ENCODE assay signal across 9 cellular contexts in the genomic region with DNA sequence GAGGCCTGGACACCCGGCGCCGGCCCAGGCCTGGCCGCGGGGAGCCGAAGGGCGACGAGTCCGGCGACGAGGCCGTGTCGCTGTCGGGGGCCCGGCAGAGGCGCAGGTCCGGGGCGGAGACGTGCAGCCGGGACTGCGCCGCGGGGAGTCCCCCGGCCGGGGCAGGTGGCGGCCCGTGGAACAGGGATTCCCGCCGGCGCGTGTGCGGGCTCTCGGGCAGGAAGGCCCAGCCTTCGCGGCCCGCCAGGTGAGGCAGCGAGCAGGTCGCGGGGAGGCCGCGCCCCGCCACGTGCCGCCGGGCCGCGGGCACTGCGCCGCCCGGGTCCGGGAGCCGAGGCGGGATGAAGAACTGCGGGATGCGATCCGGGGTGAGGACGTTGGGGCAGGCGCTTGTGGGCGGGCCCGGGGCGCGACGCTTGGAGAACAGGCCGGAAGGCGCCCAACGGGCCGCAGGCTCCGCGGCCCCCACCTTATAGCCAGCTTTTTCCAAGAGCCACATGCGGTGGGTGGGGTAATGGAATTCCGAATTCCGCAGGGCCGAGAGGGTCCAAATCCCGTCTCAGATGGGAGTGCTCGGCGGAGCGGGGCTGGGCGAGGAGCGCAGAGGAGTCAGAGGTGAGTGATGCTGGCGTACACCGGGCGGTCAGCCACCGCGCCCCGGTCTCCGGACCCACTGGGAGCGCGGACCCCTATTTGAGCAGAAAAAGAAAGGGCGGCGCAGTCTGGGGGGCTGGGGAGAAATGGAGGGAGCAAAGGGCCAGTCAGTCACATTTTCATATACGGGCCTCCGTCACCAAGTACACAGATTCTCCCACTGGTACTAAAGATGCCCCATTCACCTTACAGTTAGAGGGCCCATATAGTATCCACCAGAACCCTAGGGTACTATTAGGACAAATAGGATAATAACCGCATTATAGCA. TPM values are rescaled to one million over a fixed set of nuclear protein-coding genes. Genes with fewer than 3 reads are reported as not detected.
DNase-seq lines count a peak whose midpoint lies in the region; ATAC-seq and TF ChIP-seq lines count a peak whose summit lies in the region.
"Had no signal": no experiment of that assay in that cellular context is flagged by ENCODE, and none has a peak within 500 bp of the region (broad histone marks: within the 10 kb centered on the region; RNA-seq: fewer than 3 reads in every experiment).

No MANE protein-coding gene starts in this region.

- H3K36me3 ChIP-seq in BJ (ENCODE audit: control insufficient read depth, insufficient read depth, low read length) (no peaks in the 10 kb centered on the region), BE2C (no peaks in the 10 kb centered on the region)
- H3K36me3 ChIP-seq in naive thymus-derived CD4-positive, alpha-beta T cell (ENCODE audit: control insufficient read depth in 2 of 3, insufficient read depth in 3 of 3, low read length in 3 of 3), result no peaks in the 10 kb centered on the region

- H3K4me1 ChIP-seq in naive thymus-derived CD4-positive, alpha-beta T cell (ENCODE audit: control insufficient read depth in 2 of 2, insufficient read depth in 2 of 2, low read length in 2 of 2), result peaks cover 35 to 44% of the 10 kb centered on the region in 2 donors
- H3K4me1 ChIP-seq in BE2C, result peaks cover 6% of the 10 kb centered on the region; the same call in 1 of the 2 replicates

- CTCF ChIA-PET in BJ (lab: Yijun Ruan, JAX), result no interaction called here
- CTCF ChIA-PET in naive thymus-derived CD4-positive, alpha-beta T cell (lab: Charles Lee), result interaction anchor here (2.7 kb wide), 1 partner anchor 11 kb away, joined by 6 read pairs; no protein-coding TSS in a partner anchor

- peaks cover 42% of the 10 kb centered on the region for H3K4me1 Mint-ChIP-seq in dendritic cell treated with granulocyte-macrophage colony-stimulating factor and Interleukin-4, amounts not matched to agents 40 ng/mL and 50 ng/mL, for 4 days (ENCODE audit: low read depth)
- peaks cover 37 to 58% (median 45%) of the 10 kb centered on the region in 7 donors for H3K4me1 Mint-ChIP-seq in naive thymus-derived CD4-positive, alpha-beta T cell

- peaks cover 59% of the 10 kb centered on the region for H3K27me3 Mint-ChIP-seq in dendritic cell treated with granulocyte-macrophage colony-stimulating factor and Interleukin-4, amounts not matched to agents 40 ng/mL and 50 ng/mL, for 4 days
- H3K27me3 Mint-ChIP-seq in naive thymus-derived CD4-positive, alpha-beta T cell, result peaks cover 0 to 8% (median 0%) of the 10 kb centered on the region in 5 donors

- intact Hi-C loops in dendritic cell treated with granulocyte-macrophage colony-stimulating factor and Interleukin-4, amounts not matched to agents 40 ng/mL and 50 ng/mL, for 4 days (cut with micrococcal nuclease), result loop anchor here (10.0 kb wide), 2 partner anchors 74 to 394 kb away; partner anchors contain the start of gene MRPL9
- intact Hi-C loops in naive thymus-derived CD4-positive, alpha-beta T cell (cut with micrococcal nuclease), result loop anchor here (1.0 to 5.0 kb wide), 6 partner anchors 48 to 381 kb away; partner anchors contain the start of genes POGZ (in 2 of the 2), S100A10 (in 2 of the 2), SNX27 (in 2 of the 2) and TDRKH (in 1 of the 2)

- no peaks in the 10 kb centered on the region for H3K9me3 ChIP-seq in naive thymus-derived CD4-positive, alpha-beta T cell (ENCODE audit: control insufficient read depth in 2 of 3, low read length in 3 of 3)
- H3K9me3 ChIP-seq in BE2C, result no peaks in the 10 kb centered on the region

- H3K9me3 Mint-ChIP-seq in dendritic cell treated with granulocyte-macrophage colony-stimulating factor and Interleukin-4, amounts not matched to agents 40 ng/mL and 50 ng/mL, for 4 days, result no peaks in the 10 kb centered on the region
- peaks cover 0 to 5% (median 0%) of the 10 kb centered on the region in 11 donors for H3K9me3 Mint-ChIP-seq in naive thymus-derived CD4-positive, alpha-beta T cell

- H3K36me3 Mint-ChIP-seq in dendritic cell treated with granulocyte-macrophage colony-stimulating factor and Interleukin-4, amounts not matched to agents 40 ng/mL and 50 ng/mL, for 4 days (ENCODE audit: low read depth), result no peaks in the 10 kb centered on the region
- peaks cover 0 to 6% (median 0%) of the 10 kb centered on the region in 5 donors for H3K36me3 Mint-ChIP-seq in naive thymus-derived CD4-positive, alpha-beta T cell

- POLR2A ChIA-PET in BJ (lab: Charles Lee), result no interaction called here
- POLR2A ChIA-PET in naive thymus-derived CD4-positive, alpha-beta T cell (lab: Charles Lee), result interaction anchor here (1.0 to 1.9 kb wide), 3 partner anchors 24 to 202 kb away, joined by 3 to 6 read pairs (median 5); partner anchors contain the start of gene TDRKH

- H3K4me3 ChIP-seq in BJ (ENCODE audit: low read depth, low read length), result peak overlapping the region; percentile 27; the same call in 1 of the 2 replicates
- H3K4me3 ChIP-seq in Jurkat, Clone E6-1 (ENCODE audit: low read length), result peak overlapping the region; percentile 53
- H3K4me3 ChIP-seq in naive thymus-derived CD4-positive, alpha-beta T cell (ENCODE audit: low read length), result peak overlapping the region; percentile 68
- H3K4me3 ChIP-seq in BE2C (ENCODE audit: low read depth, low read length), result no peak overlapping the region

- peak overlapping the region; percentile 63 for H3K4me3 Mint-ChIP-seq in dendritic cell treated with granulocyte-macrophage colony-stimulating factor and Interleukin-4, amounts not matched to agents 40 ng/mL and 50 ng/mL, for 4 days
- H3K4me3 Mint-ChIP-seq in naive thymus-derived CD4-positive, alpha-beta T cell, result peak overlapping the region; percentile 68 to 89 (median 82)

- TF ChIP-seq CTCF in BJ (IDR thresholded peaks at IDR 0.05; ENCODE audit: insufficient read depth, low read depth, low read length) (no peak), BE2C (IDR thresholded peaks at IDR 0.05; ENCODE audit: low read depth, low read length) (no peak)

- ATAC-seq in naive thymus-derived CD4-positive, alpha-beta T cell, result peak; percentile 15
- ATAC-seq in HG02623 (IDR thresholded peaks at IDR 0.05; ENCODE audit: unreplicated experiment), result no peak

- H3K27ac Mint-ChIP-seq in dendritic cell treated with granulocyte-macrophage colony-stimulating factor and Interleukin-4, amounts not matched to agents 40 ng/mL and 50 ng/mL, for 4 days, result no peak overlapping the region
- H3K27ac Mint-ChIP-seq in naive thymus-derived CD4-positive, alpha-beta T cell, result peak overlapping the region in 2 of 9 donors; percentile 23 to 72

- no peak overlapping the region for H3K27ac ChIP-seq in naive thymus-derived CD4-positive, alpha-beta T cell (ENCODE audit: low read depth, low read length)

- DNase-seq in BJ (ENCODE audit: low read depth) (no peak), NCI-H524 treated with DMSO at 0.1 percent for 48 hours (lab: John Stamatoyannopoulos, UW) (no peak), BE2C (no peak), foreskin melanocyte (no peak)
- DNase-seq in Jurkat, Clone E6-1 (ENCODE audit: low read depth, low spot score), result no peak
- DNase-seq in naive thymus-derived CD4-positive, alpha-beta T cell, result peak in 2 of 9 donors; percentile 15 to 57

- H3K27me3 ChIP-seq in BJ (ENCODE audit: control insufficient read depth, insufficient read depth, low read length) (peaks cover 22% of the 10 kb centered on the region), BE2C (no peaks in the 10 kb centered on the region)
- no peaks in the 10 kb centered on the region for H3K27me3 ChIP-seq in naive thymus-derived CD4-positive, alpha-beta T cell (ENCODE audit: control insufficient read depth in 2 of 2, insufficient read depth in 2 of 2, low read length in 2 of 2)

RNA-seq across cellular contexts. Expression of gene C2CD4D, which starts 0.9 kb away (rescaled TPM):
- not detected in 2 replicates for polyA plus RNA-seq in BJ (2011; rRNA removed)
- not detected in 2 replicates for polyA minus RNA-seq in BJ (2011; rRNA and poly(A)+ RNA removed)
- not detected for polyA plus RNA-seq in Jurkat, Clone E6-1 (2012; ENCODE audit: insufficient read depth, insufficient read length)
- total RNA-seq in naive thymus-derived CD4-positive, alpha-beta T cell, result under 1 TPM in 2 of 5 experiments, not detected in 3; 0.34 to 0.87 TPM
- under 1 TPM in 1 of 2 donors, not detected in 1; 0.18 TPM for polyA plus RNA-seq in naive thymus-derived CD4-positive, alpha-beta T cell
- polyA plus RNA-seq in BE2C (2012; ENCODE audit: insufficient read depth, insufficient read length, low read depth), result not detected

RNA-seq across cellular contexts. Expression of gene RORC, which starts 7.2 kb away (rescaled TPM):
- polyA plus RNA-seq in BJ (2011; rRNA removed), result not detected in 2 replicates
- not detected in 2 replicates for polyA minus RNA-seq in BJ (2011; rRNA and poly(A)+ RNA removed)
- polyA plus RNA-seq in Jurkat, Clone E6-1 (2012; ENCODE audit: insufficient read depth, insufficient read length), result 3.1 TPM
- total RNA-seq in naive thymus-derived CD4-positive, alpha-beta T cell, result 1 to 10 TPM in 1 of 5 experiments, under 1 TPM in 4; 0.16 to 2.5 (median 0.21) TPM
- under 1 TPM in 1 of 2 donors, not detected in 1; 0.37 TPM for polyA plus RNA-seq in naive thymus-derived CD4-positive, alpha-beta T cell
- polyA plus RNA-seq in BE2C (2012; ENCODE audit: insufficient read depth, insufficient read length, low read depth), result 2.6 TPM

RNA-seq across cellular contexts. Expression of gene THEM5, which starts 14.8 kb away (rescaled TPM):
- not detected in 2 replicates for polyA plus RNA-seq in BJ (2011; rRNA removed)
- not detected in 2 replicates for polyA minus RNA-seq in BJ (2011; rRNA and poly(A)+ RNA removed)
- polyA plus RNA-seq in Jurkat, Clone E6-1 (2012; ENCODE audit: insufficient read depth, insufficient read length), result not detected
- total RNA-seq in naive thymus-derived CD4-positive, alpha-beta T cell, result not detected
- polyA plus RNA-seq in naive thymus-derived CD4-positive, alpha-beta T cell, result not detected
- not detected for polyA plus RNA-seq in BE2C (2012; ENCODE audit: insufficient read depth, insufficient read length, low read depth)
- polyA plus RNA-seq: adipose tissue had no signal

RNA-seq across cellular contexts. Expression of gene LINGO4, which starts 33.5 kb away (rescaled TPM):
- not detected in 2 replicates for polyA plus RNA-seq in BJ (2011; rRNA removed)
- 0.05 TPM in 1 of 2 replicates, not detected in the other for polyA minus RNA-seq in BJ (2011; rRNA and poly(A)+ RNA removed)
- not detected for polyA plus RNA-seq in Jurkat, Clone E6-1 (2012; ENCODE audit: insufficient read depth, insufficient read length)
- total RNA-seq in naive thymus-derived CD4-positive, alpha-beta T cell, result under 1 TPM in 2 of 5 experiments, not detected in 3; 0.07 to 0.24 TPM
- not detected for polyA plus RNA-seq in naive thymus-derived CD4-positive, alpha-beta T cell
- 19.3 TPM for polyA plus RNA-seq in BE2C (2012; ENCODE audit: insufficient read depth, insufficient read length, low read depth)

RNA-seq across cellular contexts. Expression of gene TDRKH, which starts 48.5 kb away (rescaled TPM):
- 1.1 and 1.6 TPM in 2 replicates for polyA plus RNA-seq in BJ (2011; rRNA removed)
- polyA minus RNA-seq in BJ (2011; rRNA and poly(A)+ RNA removed), result 0.47 and 0.93 TPM in 2 replicates
- polyA plus RNA-seq in Jurkat, Clone E6-1 (2012; ENCODE audit: insufficient read depth, insufficient read length), result 21.4 TPM
- total RNA-seq in naive thymus-derived CD4-positive, alpha-beta T cell, result 10 to 100 TPM in 3 of 5 experiments, 1 to 10 TPM in 2; 7.7 to 23.1 (median 17.0) TPM
- polyA plus RNA-seq in naive thymus-derived CD4-positive, alpha-beta T cell, result 10 to 100 TPM; 17.4 to 18.7 TPM
- polyA plus RNA-seq in BE2C (2012; ENCODE audit: insufficient read depth, insufficient read length, low read depth), result 34.2 TPM
